8 cellular contexts compared by ENCODE assay signal in the genomic region with DNA sequence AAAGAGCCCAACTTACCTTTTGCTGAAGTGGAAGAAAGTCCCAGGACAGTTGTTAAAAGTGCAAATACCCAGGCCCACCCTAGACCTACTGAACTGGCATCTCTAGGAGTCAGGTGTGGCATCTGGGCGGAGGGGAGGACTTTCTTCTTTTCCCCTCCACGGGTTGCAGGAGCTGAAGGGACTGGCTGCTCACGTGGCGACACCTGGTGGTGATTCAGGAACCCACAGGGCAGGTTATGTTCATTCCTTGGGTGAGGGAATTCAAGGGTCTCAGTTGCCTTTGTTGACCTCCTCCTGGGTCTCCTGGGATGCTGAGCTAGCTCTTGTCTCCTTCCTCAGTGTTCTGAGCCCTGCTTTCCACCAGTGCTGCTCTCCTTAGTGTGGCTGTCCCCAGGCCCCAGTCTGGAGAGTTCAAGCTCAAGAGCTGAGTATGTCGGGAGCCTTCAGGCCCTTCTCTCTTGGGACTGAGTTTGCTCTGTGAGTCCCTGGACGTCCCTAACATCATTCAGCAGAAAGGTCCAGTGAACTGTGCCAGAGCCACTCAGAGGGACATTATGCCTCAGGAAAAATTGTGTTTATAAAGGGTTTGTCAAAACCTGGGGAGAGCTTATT. TPM values are rescaled to one million over a fixed set of nuclear protein-coding genes. Genes with fewer than 3 reads are reported as not detected.
DNase-seq lines count a peak whose midpoint lies in the region; ATAC-seq and TF ChIP-seq lines count a peak whose summit lies in the region.

No MANE protein-coding gene starts in this region.

- H3K4me2 ChIP-seq in HCT116 (ENCODE audit: low read length): no peak overlapping the region

- no peaks in the 10 kb centered on the region for H4K20me1 ChIP-seq in HCT116 (ENCODE audit: insufficient read depth)

- DNase-seq in Calu3 (peak; percentile 81), HCT116 (ENCODE audit: low read depth, low spot score) (peak; percentile 33), NCI-H345 treated with DMSO at 0.1 percent for 48 hours (lab: John Stamatoyannopoulos, UW; ENCODE audit: unreplicated experiment) (peak; percentile 49), dermis blood vessel endothelial cell (peak; percentile 84), lung (ENCODE audit: low spot score) (peak; percentile 63)
- peak; percentile 51 to 69 for DNase-seq in activated CD4-positive, alpha-beta T cell treated with anti-CD3 and anti-CD28 coated beads, Interleukin-2, amount 50 U/mL, for 24 hours (ENCODE audit: low read depth in 1 of 2, low spot score in 1 of 2)
- peak; percentile 30 for DNase-seq in stimulated activated CD8-positive, alpha-beta memory T cell treated with anti-CD3 and anti-CD28 coated beads, Interleukin-12 subunit alpha, Interleukin-12 subunit beta, amount 100 ng/mL, for 4 hours (ENCODE audit: low read depth)

- H3K4me1 Mint-ChIP-seq in Calu3 (ENCODE audit: low read depth, unreplicated experiment): no peaks in the 10 kb centered on the region

- no peak overlapping the region for H3K4me3 Mint-ChIP-seq in Calu3 (ENCODE audit: low read depth, unreplicated experiment)

- H3K36me3 Mint-ChIP-seq in Calu3 (ENCODE audit: insufficient read depth, unreplicated experiment): no peaks in the 10 kb centered on the region

- intact Hi-C loops in Calu3 (cut with micrococcal nuclease; ENCODE audit: unreplicated experiment): loop anchor here (1.0 to 2.0 kb wide), 3 partner anchors 50 to 354 kb away; no protein-coding TSS in a partner anchor
- intact Hi-C loops in HCT116 (cut with micrococcal nuclease): loop anchor here (1.0 kb wide), 4 partner anchors 49 to 353 kb away; no protein-coding TSS in a partner anchor

- H3K9me2 ChIP-seq in HCT116 (ENCODE audit: insufficient read depth): no peaks in the 10 kb centered on the region

- H3K27me3 ChIP-seq in HCT116 (ENCODE audit: insufficient read depth, low read length): no peaks in the 10 kb centered on the region
- H3K27me3 ChIP-seq in lung (ENCODE audit: control insufficient read depth, insufficient read depth): no peaks in the 10 kb centered on the region

- H3K27ac ChIP-seq in HCT116 (ENCODE audit: low read depth, low read length) (no peak overlapping the region), lung (ENCODE audit: low read depth in 1 of 2, low read length in 1 of 2) (no peak overlapping the region)

- no peak overlapping the region for H3K4me3 ChIP-seq in HCT116 (replicated peaks in 1 of 2; ENCODE audit: low read depth in 1 of 2, low read length in 2 of 2)
- no peak overlapping the region for H3K4me3 ChIP-seq in lung

- no peak overlapping the region for H3K9ac ChIP-seq in HCT116 (ENCODE audit: low read length)

- RAD21 ChIA-PET in HCT116 (lab: Charles Lee; ENCODE audit: low non-redundant PET in 1 of 2, low total read pairs in 2 of 2, uncharacterized antibody in 2 of 2, unreplicated experiment in 2 of 2): interaction anchor here (0.7 to 1.8 kb wide), 7 partner anchors 16 to 211 kb away, joined by 3 to 23 read pairs (median 5); no protein-coding TSS in a partner anchor

- CTCF ChIA-PET in Calu3 (lab: Charles Lee): interaction anchor here (0.6 to 3.4 kb wide), 10 partner anchors 50 to 618 kb away, joined by 3 to 47 read pairs (median 4); a partner anchor contains a TSS
- CTCF ChIA-PET in HCT116 (lab: Charles Lee): interaction anchor here (0.7 to 4.0 kb wide), 12 partner anchors 12 to 410 kb away, joined by 3 to 147 read pairs (median 4); a partner anchor contains a TSS

- peak; percentile 71 for TF ChIP-seq CTCF in Calu3 (IDR thresholded peaks at IDR 0.05; ENCODE audit: unreplicated experiment)
- TF ChIP-seq CTCF in HCT116 (IDR thresholded peaks at IDR 0.05 in 2 of 3, conservative IDR thresholded peaks at IDR 0.05 in 1 of 3; ENCODE audit: borderline replicate concordance in 1 of 3, insufficient read depth in 1 of 3, low read depth in 2 of 3, low read length in 2 of 3): peak; percentile 92 to 96 (median 96)
- TF ChIP-seq CTCF in lung (IDR thresholded peaks at IDR 0.05; ENCODE audit: control extremely low read depth, extremely low read depth): peak; percentile 90

- no peaks in the 10 kb centered on the region for H3K9me3 Mint-ChIP-seq in Calu3 (ENCODE audit: low read depth, unreplicated experiment)

- peak overlapping the region; percentile 56 for H2AFZ ChIP-seq in HCT116 (ENCODE audit: low read depth, low read length, poor library complexity, severe bottlenecking)

- no peak for TF ChIP-seq POLR2A in HCT116 (IDR thresholded peaks at IDR 0.05; ENCODE audit: borderline replicate concordance, extremely low read depth, insufficient read depth, insufficient read length)

- ATAC-seq in HCT116 (peak; percentile 95), lung (ENCODE audit: insufficient read depth, low FRiP score) (no peak), HG02970 (IDR thresholded peaks at IDR 0.05; ENCODE audit: low FRiP score, unreplicated experiment) (no peak)

- POLR2A ChIA-PET in HCT116 (lab: Charles Lee): interaction anchor here (0.8 to 2.2 kb wide), 3 partner anchors 48 to 286 kb away, joined by 3 to 8 read pairs (median 4); no protein-coding TSS in a partner anchor

- H3K36me3 ChIP-seq in HCT116 (ENCODE audit: control insufficient read depth in 1 of 2, insufficient read depth in 2 of 2, low read length in 2 of 2) (no peaks in the 10 kb centered on the region), lung (ENCODE audit: control insufficient read depth in 2 of 2, insufficient read depth in 2 of 2, low read length in 2 of 2) (no peaks in the 10 kb centered on the region)

- peak; percentile 99 for TF ChIP-seq RAD21 in HCT116 (IDR thresholded peaks at IDR 0.05; ENCODE audit: low read depth)

- H3K79me2 ChIP-seq in HCT116 (ENCODE audit: insufficient read depth, low read length): no peaks in the 10 kb centered on the region

- H3K27ac Mint-ChIP-seq in Calu3 (ENCODE audit: unreplicated experiment): no peak overlapping the region

- no peaks in the 10 kb centered on the region for H3K4me1 ChIP-seq in HCT116 (ENCODE audit: control insufficient read depth in 1 of 2, insufficient read depth in 2 of 2, low read length in 2 of 2)
- peaks cover 2 to 12% of the 10 kb centered on the region in 2 donors for H3K4me1 ChIP-seq in lung (ENCODE audit: control insufficient read depth in 2 of 2, insufficient read depth in 2 of 2, low read length in 2 of 2)

- WGBS in lung, 2 donors: 20 to 27% methylated on average over 6 of the region's 6 CpGs

- H3K27me3 Mint-ChIP-seq in Calu3 (ENCODE audit: unreplicated experiment): no peaks in the 10 kb centered on the region

- BruUV-seq in Calu3 (replicated peaks; lab: Mats Ljungman, UMichigan): no TSS peak
- BruUV-seq in HCT116 (replicated peaks; lab: Mats Ljungman, UMichigan): no TSS peak

- H3K9me3 ChIP-seq in HCT116 (ENCODE audit: control insufficient read depth in 1 of 2, insufficient read depth in 1 of 2, low read depth in 1 of 2, low read length in 2 of 2) (no peaks in the 10 kb centered on the region), lung (ENCODE audit: control insufficient read depth in 2 of 2, insufficient read depth in 1 of 2, low read length in 1 of 2) (no peaks in the 10 kb centered on the region)

TF ChIP-seq in HCT116, 20 proteins besides CTCF, POLR2A, EP300 and RAD21 (continues in another document):
- TF ChIP-seq SRF (IDR thresholded peaks at IDR 0.05; ENCODE audit: low read depth) (no peak), EGR1 (IDR thresholded peaks at IDR 0.05; ENCODE audit: low read depth) (no peak), FOSL1 (IDR thresholded peaks at IDR 0.05; ENCODE audit: low read depth) (no peak), YY1 (IDR thresholded peaks at IDR 0.05; ENCODE audit: extremely low read depth, insufficient replicate concordance, low read depth, low read length) (no peak), JUND (IDR thresholded peaks at IDR 0.05) (no peak), ZFX (IDR thresholded peaks at IDR 0.05) (no peak), CEBPB (IDR thresholded peaks at IDR 0.05; ENCODE audit: low read depth) (no peak), CBX3 (IDR thresholded peaks at IDR 0.05; ENCODE audit: low read depth) (no peak), ZNF274 (IDR thresholded peaks at IDR 0.05; ENCODE audit: low read depth, low read length) (no peak), EZH2phosphoT487 (IDR thresholded peaks at IDR 0.05; ENCODE audit: borderline replicate concordance) (no peak)
- TF ChIP-seq, protein P1, sequence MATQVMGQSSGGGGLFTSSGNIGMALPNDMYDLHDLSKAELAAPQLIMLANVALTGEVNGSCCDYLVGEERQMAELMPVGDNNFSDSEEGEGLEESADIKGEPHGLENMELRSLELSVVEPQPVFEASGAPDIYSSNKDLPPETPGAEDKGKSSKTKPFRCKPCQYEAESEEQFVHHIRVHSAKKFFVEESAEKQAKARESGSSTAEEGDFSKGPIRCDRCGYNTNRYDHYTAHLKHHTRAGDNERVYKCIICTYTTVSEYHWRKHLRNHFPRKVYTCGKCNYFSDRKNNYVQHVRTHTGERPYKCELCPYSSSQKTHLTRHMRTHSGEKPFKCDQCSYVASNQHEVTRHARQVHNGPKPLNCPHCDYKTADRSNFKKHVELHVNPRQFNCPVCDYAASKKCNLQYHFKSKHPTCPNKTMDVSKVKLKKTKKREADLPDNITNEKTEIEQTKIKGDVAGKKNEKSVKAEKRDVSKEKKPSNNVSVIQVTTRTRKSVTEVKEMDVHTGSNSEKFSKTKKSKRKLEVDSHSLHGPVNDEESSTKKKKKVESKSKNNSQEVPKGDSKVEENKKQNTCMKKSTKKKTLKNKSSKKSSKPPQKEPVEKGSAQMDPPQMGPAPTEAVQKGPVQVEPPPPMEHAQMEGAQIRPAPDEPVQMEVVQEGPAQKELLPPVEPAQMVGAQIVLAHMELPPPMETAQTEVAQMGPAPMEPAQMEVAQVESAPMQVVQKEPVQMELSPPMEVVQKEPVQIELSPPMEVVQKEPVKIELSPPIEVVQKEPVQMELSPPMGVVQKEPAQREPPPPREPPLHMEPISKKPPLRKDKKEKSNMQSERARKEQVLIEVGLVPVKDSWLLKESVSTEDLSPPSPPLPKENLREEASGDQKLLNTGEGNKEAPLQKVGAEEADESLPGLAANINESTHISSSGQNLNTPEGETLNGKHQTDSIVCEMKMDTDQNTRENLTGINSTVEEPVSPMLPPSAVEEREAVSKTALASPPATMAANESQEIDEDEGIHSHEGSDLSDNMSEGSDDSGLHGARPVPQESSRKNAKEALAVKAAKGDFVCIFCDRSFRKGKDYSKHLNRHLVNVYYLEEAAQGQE (IDR thresholded peaks at IDR 0.05; ENCODE audit: low read depth): no peak
- TF ChIP-seq, protein P2, sequence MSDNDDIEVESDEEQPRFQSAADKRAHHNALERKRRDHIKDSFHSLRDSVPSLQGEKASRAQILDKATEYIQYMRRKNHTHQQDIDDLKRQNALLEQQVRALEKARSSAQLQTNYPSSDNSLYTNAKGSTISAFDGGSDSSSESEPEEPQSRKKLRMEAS (IDR thresholded peaks at IDR 0.05): no peak
- TF ChIP-seq, protein P3, sequence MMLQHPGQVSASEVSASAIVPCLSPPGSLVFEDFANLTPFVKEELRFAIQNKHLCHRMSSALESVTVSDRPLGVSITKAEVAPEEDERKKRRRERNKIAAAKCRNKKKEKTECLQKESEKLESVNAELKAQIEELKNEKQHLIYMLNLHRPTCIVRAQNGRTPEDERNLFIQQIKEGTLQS (IDR thresholded peaks at IDR 0.05): no peak

RNA-seq across cellular contexts. Expression of a gene that starts 56.9 kb away (rescaled TPM):
- 1.4 and 3.2 TPM in 2 replicates for total RNA-seq in Calu3 (2022)
- total RNA-seq in HCT116 (2021; ENCODE audit: unreplicated experiment): 0.89 TPM
- 1.4 and 2.4 TPM in 2 replicates for polyA plus RNA-seq in HCT116 (2012)
- 145 and 268 TPM in 2 replicates for total RNA-seq in dermis blood vessel endothelial cell
- 10 to 100 TPM; 31.8 to 48.3 TPM for total RNA-seq in lung
- polyA plus RNA-seq in lung: 10 to 100 TPM; 12.9 to 56.2 TPM

Comparison
In these comparisons a context has a peak if more than half of its experiments do, and no peak if none do; other contexts are left out.
1. DNase-seq: peak in every context shown above with its lines; median percentile 84 in dermis blood vessel endothelial cell; 81 in Calu3; 63 in lung; 60 in activated CD4-positive, alpha-beta T cell treated with anti-CD3 and anti-CD28 coated beads, Interleukin-2, amount 50 U/mL, for 24 hours; 49 in NCI-H345 treated with DMSO at 0.1 percent for 48 hours; 33 in HCT116; 30 in stimulated activated CD8-positive, alpha-beta memory T cell treated with anti-CD3 and anti-CD28 coated beads, Interleukin-12 subunit alpha, Interleukin-12 subunit beta, amount 100 ng/mL, for 4 hours.